30 cellular contexts compared by ENCODE assay signal in the genomic region with DNA sequence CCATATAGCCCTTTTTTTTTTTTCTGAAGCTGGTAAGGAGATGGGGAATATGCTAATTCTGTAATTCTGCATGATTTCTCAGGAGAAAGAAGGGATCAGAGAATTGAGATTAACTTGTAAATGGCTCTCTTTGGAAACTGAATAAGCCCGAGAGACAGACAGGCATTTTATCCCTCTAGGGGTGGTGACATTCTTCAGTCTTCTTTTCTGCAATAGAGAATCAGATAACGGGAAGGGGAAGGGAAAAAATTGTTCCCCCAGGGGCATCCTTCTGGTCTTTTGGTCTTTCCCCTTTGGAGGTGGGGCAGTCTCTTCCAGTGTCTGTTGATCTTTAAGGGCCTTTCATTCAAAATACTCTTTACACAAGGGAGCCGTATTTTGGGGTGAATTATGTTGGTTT.
"Had no signal": no experiment of that assay in that cellular context is flagged by ENCODE, and none has a peak within 500 bp of the region (broad histone marks: within the 10 kb centered on the region; RNA-seq: fewer than 3 reads in every experiment).

No MANE protein-coding gene starts in this region.

- H3K4me3 ChIP-seq: adrenal gland, breast epithelium, dorsolateral prefrontal cortex, esophagus muscularis mucosa, gastrocnemius medialis, ovary, prostate gland, thoracic aorta, upper lobe of right lung had no signal

- H3K27me3 ChIP-seq: adrenal gland, breast epithelium, dorsolateral prefrontal cortex, esophagus muscularis mucosa, gastrocnemius medialis, ovary, upper lobe of right lung had no signal

- FAIRE-seq: colon, islet of Langerhans, TTC549 had no signal

- H3K27ac ChIP-seq: adrenal gland, breast epithelium, dorsolateral prefrontal cortex, esophagus muscularis mucosa, gastrocnemius medialis, ovary, prostate gland, thoracic aorta, upper lobe of right lung, WERI-Rb-1 had no signal

- ATAC-seq: activated CD8-positive, alpha-beta T cell treated with anti-CD3 and anti-CD28 coated beads, Interleukin-2, amount 10 ng/mL, durations not matched to agents 7 days and 5 days; effector memory CD8-positive, alpha-beta T cell; gastrocnemius medialis; left cardiac atrium; naive thymus-derived CD4-positive, alpha-beta T cell; upper lobe of right lung had no signal

- H3K36me3 Mint-ChIP-seq: activated naive CD8-positive, alpha-beta T cell; memory B cell; naive thymus-derived CD4-positive, alpha-beta T cell had no signal

- H3K9me3 Mint-ChIP-seq: activated T-helper 1 cell treated with anti-CD3 and anti-CD28 coated beads, Interleukin-12 subunit alpha, Interleukin-12 subunit beta, Interleukin-2, Interleukin-4 antibody, amounts not matched to agents 30 ng/mL and 10 ng/mL and 1 ng/mL, durations not matched to agents 14 hours and 24 hours and 36 hours; central memory CD8-positive, alpha-beta T cell; effector memory CD8-positive, alpha-beta T cell; memory B cell; naive thymus-derived CD4-positive, alpha-beta T cell had no signal

- H3K36me3 ChIP-seq: adrenal gland, breast epithelium, esophagus muscularis mucosa, gastrocnemius medialis, ovary, prostate gland, thoracic aorta, upper lobe of right lung, WERI-Rb-1 had no signal

- H3K4me1 ChIP-seq: breast epithelium had no signal

- H3K4me3 Mint-ChIP-seq: activated CD8-positive, alpha-beta T cell treated with anti-CD3 and anti-CD28 coated beads, Interleukin-2, amount 10 ng/mL, durations not matched to agents 7 days and 5 days; activated naive CD8-positive, alpha-beta T cell; activated T-helper 1 cell treated with anti-CD3 and anti-CD28 coated beads, Interleukin-12 subunit alpha, Interleukin-12 subunit beta, Interleukin-2, Interleukin-4 antibody, amounts not matched to agents 30 ng/mL and 10 ng/mL and 1 ng/mL, durations not matched to agents 14 hours and 24 hours and 36 hours; central memory CD8-positive, alpha-beta T cell; effector memory CD8-positive, alpha-beta T cell; memory B cell; naive thymus-derived CD4-positive, alpha-beta T cell had no signal

- DNase-seq: activated CD4-positive, alpha-beta T cell treated with anti-CD3 and anti-CD28 coated beads for 1 hour; activated CD4-positive, alpha-beta T cell treated with anti-CD3 and anti-CD28 coated beads, Interleukin-2, amount 50 U/mL, for 1 hour; activated CD8-positive, alpha-beta T cell treated with anti-CD3 and anti-CD28 coated beads, Interleukin-2, amount 10 ng/mL, durations not matched to agents 7 days and 5 days; activated gamma-delta T cell treated with Interleukin-2 at 50 U/mL for 16 hours; adrenal gland; dorsolateral prefrontal cortex; effector memory CD8-positive, alpha-beta T cell; gastrocnemius medialis; head of caudate nucleus; hypothalamus; left cardiac atrium; naive thymus-derived CD4-positive, alpha-beta T cell; ovary; stimulated activated CD4-positive, alpha-beta T cell treated with anti-CD3 and anti-CD28 coated beads, Interleukin-2, amount 100 ng/mL, for 48 hours; stimulated activated CD8-positive, alpha-beta memory T cell treated with anti-CD3 and anti-CD28 coated beads, Interleukin-4, amount 100 ng/mL, for 48 hours; stimulated activated naive CD4-positive, alpha-beta T cell; T-helper 1 cell; upper lobe of right lung; WERI-Rb-1 had no signal

- H3K27me3 Mint-ChIP-seq: activated naive CD8-positive, alpha-beta T cell; central memory CD8-positive, alpha-beta T cell; effector memory CD8-positive, alpha-beta T cell; memory B cell; naive thymus-derived CD4-positive, alpha-beta T cell had no signal

- H3K27ac Mint-ChIP-seq: activated CD8-positive, alpha-beta T cell treated with anti-CD3 and anti-CD28 coated beads, Interleukin-2, amount 10 ng/mL, durations not matched to agents 7 days and 5 days; activated naive CD8-positive, alpha-beta T cell; activated T-helper 1 cell treated with anti-CD3 and anti-CD28 coated beads, Interleukin-12 subunit alpha, Interleukin-12 subunit beta, Interleukin-2, Interleukin-4 antibody, amounts not matched to agents 30 ng/mL and 10 ng/mL and 1 ng/mL, durations not matched to agents 14 hours and 24 hours and 36 hours; effector memory CD8-positive, alpha-beta T cell; memory B cell; naive thymus-derived CD4-positive, alpha-beta T cell had no signal

- H3K9me3 ChIP-seq: adrenal gland, breast epithelium, esophagus muscularis mucosa, gastrocnemius medialis, ovary, prostate gland, thoracic aorta, upper lobe of right lung had no signal
